8 cellular contexts compared by ENCODE assay signal in the genomic region with DNA sequence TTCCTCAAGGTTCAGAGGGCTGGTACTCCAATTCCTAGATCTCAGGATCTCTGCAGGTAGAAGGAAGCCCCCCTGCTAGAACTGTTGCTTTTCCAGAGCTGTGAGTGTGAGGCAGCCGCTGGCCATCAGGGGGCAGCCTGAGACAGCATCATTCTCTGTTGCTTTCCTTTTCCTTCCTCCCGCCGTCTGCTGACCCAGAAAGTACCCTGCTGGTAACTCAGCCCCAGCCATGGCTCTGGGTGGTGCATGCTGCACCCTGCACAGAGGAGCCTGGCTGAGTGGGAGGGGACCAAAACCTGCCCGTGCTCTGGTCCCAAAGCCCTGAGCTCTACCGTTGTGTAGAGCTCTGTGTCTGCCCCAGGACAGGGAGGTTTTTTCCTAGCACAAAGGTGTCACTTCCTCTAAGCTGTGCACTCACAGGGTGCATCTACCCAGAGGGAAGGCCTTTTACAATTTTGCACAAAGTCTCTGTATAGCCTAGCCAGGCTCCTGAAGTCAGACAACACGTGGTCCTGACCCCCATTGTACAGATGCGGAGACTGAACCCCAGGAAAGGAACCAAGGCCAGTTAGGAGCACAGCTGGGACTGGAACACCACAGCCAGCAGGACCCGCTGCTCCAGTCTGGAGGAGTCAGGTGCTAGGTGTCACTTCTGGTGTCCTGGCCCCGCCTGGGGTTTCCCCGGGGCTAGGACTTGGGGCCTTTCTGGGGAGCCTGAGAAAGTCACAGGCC. TPM values are rescaled to one million over a fixed set of nuclear protein-coding genes. Genes with fewer than 3 reads are reported as not detected.
DNase-seq lines count a peak whose midpoint lies in the region; ATAC-seq and TF ChIP-seq lines count a peak whose summit lies in the region.

No MANE protein-coding gene starts in this region.

- H3K27ac ChIP-seq in DND-41 (ENCODE audit: low read length) (peak overlapping the region; percentile 37; the same call in 1 of the 2 replicates), lung (ENCODE audit: low read depth in 1 of 2, low read length in 1 of 2) (no peak overlapping the region)

- intact Hi-C loops in activated CD4-positive, alpha-beta memory T cell treated with anti-CD3 and anti-CD28 coated beads for 36 hours (cut with micrococcal nuclease) = loop anchor here (1.0 to 10.0 kb wide), 3 partner anchors 108 to 286 kb away; partner anchors contain the start of gene SZRD1

- H3K79me2 ChIP-seq in DND-41 (ENCODE audit: insufficient read depth, low read length) = no peaks in the 10 kb centered on the region

- no peaks in the 10 kb centered on the region for H3K36me3 Mint-ChIP-seq in activated CD4-positive, alpha-beta memory T cell treated with anti-CD3 and anti-CD28 coated beads for 36 hours

- no peaks in the 10 kb centered on the region for H3K27me3 ChIP-seq in DND-41 (ENCODE audit: insufficient read depth, low read length, poor library complexity)
- H3K27me3 ChIP-seq in lung (ENCODE audit: control insufficient read depth, insufficient read depth) = no peaks in the 10 kb centered on the region

- H3K27ac Mint-ChIP-seq in activated CD4-positive, alpha-beta memory T cell treated with anti-CD3 and anti-CD28 coated beads for 36 hours = no peak overlapping the region

- 38 to 40% methylated on average over 10 of the region's 10 CpGs for WGBS in lung, 2 donors

- POLR2A ChIA-PET in activated CD4-positive, alpha-beta memory T cell treated with anti-CD3 and anti-CD28 coated beads for 36 hours (lab: Charles Lee) = interaction anchor here (0.9 to 1.2 kb wide), 2 partner anchors 8 to 107 kb away, joined by 3 to 4 read pairs; no protein-coding TSS in a partner anchor

- H3K4me3 ChIP-seq in DND-41 (ENCODE audit: low read depth in 1 of 2, low read length in 2 of 2) (peak overlapping the region in 1 of 2 experiments; percentile 30; a peak in 2 of 4 replicates), lung (no peak overlapping the region)

- H3K4me1 Mint-ChIP-seq in activated CD4-positive, alpha-beta memory T cell treated with anti-CD3 and anti-CD28 coated beads for 36 hours (ENCODE audit: low read depth) = peaks cover 9% of the 10 kb centered on the region

- ATAC-seq in DND-41 (ENCODE audit: insufficient read depth, low read depth) = peak; percentile 90
- peak; percentile 54 for ATAC-seq in lung (ENCODE audit: insufficient read depth, low FRiP score)
- ATAC-seq in GM19397 (IDR thresholded peaks at IDR 0.05; ENCODE audit: unreplicated experiment) = no peak

- peak overlapping the region; percentile 60 for H3K4me3 Mint-ChIP-seq in activated CD4-positive, alpha-beta memory T cell treated with anti-CD3 and anti-CD28 coated beads for 36 hours

- CTCF ChIA-PET in activated CD4-positive, alpha-beta memory T cell treated with anti-CD3 and anti-CD28 coated beads for 36 hours (lab: Charles Lee) = interaction anchor here (0.5 to 8.3 kb wide), 46 partner anchors 9 to 542 kb away, joined by 3 to 381 read pairs (median 4); partner anchors contain the start of genes ARHGEF19, CPLANE2, HSPB7 and NECAP2

- DNase-seq in DND-41 (peak; percentile 82), HK-2 (ENCODE audit: unreplicated experiment) (peak; percentile 79), NCI-H774 (lab: John Stamatoyannopoulos, UW) (peak; percentile 4), dermis blood vessel endothelial cell (peak; percentile 80), lung (ENCODE audit: low spot score) (peak; percentile 74)
- peak; percentile 84 for DNase-seq in activated CD4-positive, alpha-beta memory T cell treated with anti-CD3 and anti-CD28 coated beads for 36 hours
- DNase-seq in stimulated activated CD8-positive, alpha-beta memory T cell treated with anti-CD3 and anti-CD28 coated beads, Interleukin-12 subunit alpha, Interleukin-12 subunit beta, amount 100 ng/mL, for 1 hour (ENCODE audit: low read depth) = peak; percentile 55

- no peaks in the 10 kb centered on the region for H3K9me3 Mint-ChIP-seq in activated CD4-positive, alpha-beta memory T cell treated with anti-CD3 and anti-CD28 coated beads for 36 hours

- 0 out of 2 replicates have a peak, but pooled peaks cover 5% of the 10 kb centered on the region for H4K20me1 ChIP-seq in DND-41 (ENCODE audit: insufficient read depth, low read length)

- H3K4me1 ChIP-seq in DND-41 (ENCODE audit: insufficient read depth, low read length) (peaks cover 6% of the 10 kb centered on the region), lung (ENCODE audit: control insufficient read depth in 2 of 2, insufficient read depth in 2 of 2, low read length in 2 of 2) (peaks cover 0 to 2% of the 10 kb centered on the region in 2 donors)

- H3K9me3 ChIP-seq in DND-41 (ENCODE audit: insufficient read depth, low read length, severe bottlenecking) (no peaks in the 10 kb centered on the region), lung (ENCODE audit: control insufficient read depth in 2 of 2, insufficient read depth in 1 of 2, low read length in 1 of 2) (no peaks in the 10 kb centered on the region)

- TF ChIP-seq CTCF in DND-41 (IDR thresholded peaks at IDR 0.05; ENCODE audit: borderline replicate concordance, extremely low read depth, low read length, poor library complexity, severe bottlenecking) (peak; percentile 98), lung (IDR thresholded peaks at IDR 0.05; ENCODE audit: control extremely low read depth, extremely low read depth) (peak; percentile 96)

- H3K27me3 Mint-ChIP-seq in activated CD4-positive, alpha-beta memory T cell treated with anti-CD3 and anti-CD28 coated beads for 36 hours = peaks cover 4% of the 10 kb centered on the region

- H2AFZ ChIP-seq in DND-41 (ENCODE audit: low read depth, low read length) = peak overlapping the region; percentile 68

- H3K9ac ChIP-seq in DND-41 (ENCODE audit: low read depth, low read length) = peak overlapping the region; percentile 38

- H3K4me2 ChIP-seq in DND-41 (ENCODE audit: insufficient read depth, low read length) = peak overlapping the region; percentile 59

- H3K36me3 ChIP-seq in DND-41 (ENCODE audit: insufficient read depth, low read length) (no peaks in the 10 kb centered on the region), lung (ENCODE audit: control insufficient read depth in 2 of 2, insufficient read depth in 2 of 2, low read length in 2 of 2) (no peaks in the 10 kb centered on the region)

RNA-seq across cellular contexts. Expression of gene FAM131C, which starts 5.6 kb away (rescaled TPM):
- total RNA-seq in activated CD4-positive, alpha-beta memory T cell treated with anti-CD3 and anti-CD28 coated beads for 36 hours = under 1 TPM in 1 of 2 experiments, not detected in 1; 0.33 TPM
- total RNA-seq in dermis blood vessel endothelial cell (not detected in 2 replicates), lung (not detected)
- not detected for polyA plus RNA-seq in lung

RNA-seq across cellular contexts. Expression of gene CLCNKB, which starts 35.5 kb away (rescaled TPM):
- not detected for total RNA-seq in activated CD4-positive, alpha-beta memory T cell treated with anti-CD3 and anti-CD28 coated beads for 36 hours
- total RNA-seq in dermis blood vessel endothelial cell (0.34 TPM in 1 of 2 replicates, not detected in the other), lung (1 to 10 TPM in 1 of 2 donors, under 1 TPM in 1; 0.37 to 1.9 TPM)
- under 1 TPM; 0.06 to 0.22 TPM for polyA plus RNA-seq in lung

RNA-seq across cellular contexts. Expression of gene CLCNKA, which starts 57.3 kb away (rescaled TPM):
- total RNA-seq in activated CD4-positive, alpha-beta memory T cell treated with anti-CD3 and anti-CD28 coated beads for 36 hours = not detected
- total RNA-seq in dermis blood vessel endothelial cell (not detected in 2 replicates), lung (1 to 10 TPM in 1 of 2 donors, not detected in 1; 1.3 TPM)
- polyA plus RNA-seq in lung = under 1 TPM; 0.10 to 0.17 TPM

Comparison
In these comparisons a context has a peak if more than half of its experiments do, and no peak if none do; other contexts are left out.
1. DNase-seq: peak in every context shown above with its lines; median percentile 84 in activated CD4-positive, alpha-beta memory T cell treated with anti-CD3 and anti-CD28 coated beads for 36 hours; 82 in DND-41; 80 in dermis blood vessel endothelial cell; 79 in HK-2; 74 in lung; 55 in stimulated activated CD8-positive, alpha-beta memory T cell treated with anti-CD3 and anti-CD28 coated beads, Interleukin-12 subunit alpha, Interleukin-12 subunit beta, amount 100 ng/mL, for 1 hour; 4 in NCI-H774.